In genomic region chr11:63670738-63671321, GRCh38 we compare ENCODE assay signal across 7 cellular contexts. TPM values are rescaled to one million over a fixed set of nuclear protein-coding genes. Genes with fewer than 3 reads are reported as not detected.
DNase-seq lines count a peak whose midpoint lies in the region; ATAC-seq and TF ChIP-seq lines count a peak whose summit lies in the region.

No MANE protein-coding gene starts in this region.

- peak overlapping the region; percentile 85 for H3K27ac ChIP-seq in KOPT-K1 (ENCODE audit: low read depth, low read length, poor library complexity, severe bottlenecking)

- peaks cover 52% of the 10 kb centered on the region for H3K4me1 Mint-ChIP-seq in chondrocyte (ENCODE audit: low read depth)

- H3K27me3 Mint-ChIP-seq in chondrocyte (ENCODE audit: low read depth) = no peaks in the 10 kb centered on the region

- H3K36me3 Mint-ChIP-seq in chondrocyte (ENCODE audit: low read depth) = no peaks in the 10 kb centered on the region

- peak; percentile 75 for TF ChIP-seq CTCF in chondrocyte (IDR thresholded peaks at IDR 0.05)

- peak; percentile 33 for ATAC-seq in GM21576 (IDR thresholded peaks at IDR 0.05; ENCODE audit: unreplicated experiment)

- H3K4me3 Mint-ChIP-seq in chondrocyte (ENCODE audit: unreplicated experiment) = peak overlapping the region; percentile 76

- peaks cover 36% of the 10 kb centered on the region for H3K36me3 ChIP-seq in KOPT-K1 (ENCODE audit: insufficient read depth, low read length)

- H3K9me3 Mint-ChIP-seq in chondrocyte (ENCODE audit: low read depth) = no peaks in the 10 kb centered on the region

- no peaks in the 10 kb centered on the region for H3K9me3 ChIP-seq in KOPT-K1 (ENCODE audit: insufficient read depth, low read length, poor library complexity, severe bottlenecking)

- peak; percentile 13 for DNase-seq in GDM1 (lab: John Stamatoyannopoulos, UW)
- DNase-seq in UCSD-AML1 (lab: John Stamatoyannopoulos, UW; ENCODE audit: unreplicated experiment) = peak; percentile 68
- DNase-seq in chondrocyte (ENCODE audit: low spot score) = no peak
- DNase-seq in kidney glomerular epithelial cell (lab: John Stamatoyannopoulos, UW) = peak; percentile 50
- DNase-seq in stimulated activated CD4-positive, alpha-beta T cell treated with anti-CD3 and anti-CD28 coated beads, Interleukin-1b, Interleukin-23, amount 100 ng/mL, for 48 hours = peak; percentile 15

- H3K27ac Mint-ChIP-seq in chondrocyte (ENCODE audit: unreplicated experiment) = peak overlapping the region; percentile 85

RNA-seq across cellular contexts. Expression of gene ATL3, which starts 0.3 kb away (rescaled TPM):
- total RNA-seq in chondrocyte = 111 to 137 TPM (median 136 TPM) in 3 replicates

RNA-seq across cellular contexts. Expression of gene RTN3, which starts 10.5 kb away (rescaled TPM):
- 88.0 to 88.5 TPM (median 88.5 TPM) in 3 replicates for total RNA-seq in chondrocyte

RNA-seq across cellular contexts. Expression of gene PLAAT3, which starts 56.6 kb away (rescaled TPM):
- total RNA-seq in chondrocyte = 9.3 to 22.0 TPM (median 21.2 TPM) in 3 replicates
